In the genomic region with DNA sequence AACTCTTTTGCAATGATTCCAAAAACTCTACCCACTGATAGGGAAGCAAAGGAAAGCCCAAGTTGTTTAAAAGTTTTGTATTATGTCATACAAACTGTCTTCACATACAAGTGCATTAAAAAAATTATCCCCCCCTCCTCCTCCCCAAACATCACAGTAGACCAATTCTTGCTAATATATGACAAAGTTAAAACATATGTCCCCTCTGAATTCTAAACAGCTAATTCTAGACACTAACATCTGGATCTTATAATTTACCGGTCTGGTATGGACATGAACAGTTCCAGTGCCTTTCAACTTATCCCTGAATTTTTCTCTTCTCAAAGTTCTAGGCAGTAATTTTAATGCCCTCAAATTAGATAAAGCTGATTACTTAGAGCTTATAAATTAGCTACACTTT, we compare ENCODE assay signal across 21 cellular contexts. TPM values are rescaled to one million over a fixed set of nuclear protein-coding genes. Genes with fewer than 3 reads are reported as not detected.
"Had no signal": no experiment of that assay in that cellular context is flagged by ENCODE, and none has a peak within 500 bp of the region (broad histone marks: within the 10 kb centered on the region; RNA-seq: fewer than 3 reads in every experiment).

No MANE protein-coding gene starts in this region.

- H3K9me3 ChIP-seq: body of pancreas, heart left ventricle, neutrophil had no signal

- H3K27ac ChIP-seq: body of pancreas, heart left ventricle, neutrophil had no signal

- ATAC-seq: body of pancreas, heart left ventricle, left cardiac atrium, T-helper 17 cell had no signal

- H3K27me3 ChIP-seq: body of pancreas, heart left ventricle, neutrophil had no signal

- H3K4me1 Mint-ChIP-seq: naive B cell had no signal

- DNase-seq: activated CD4-positive, CD25-positive, alpha-beta regulatory T cell; activated CD8-positive, alpha-beta memory T cell treated with anti-CD3 and anti-CD28 coated beads, Interleukin-2, amount 50 U/mL, for 4 hours; activated naive CD4-positive, alpha-beta T cell; amygdala; body of pancreas; cortex of kidney; effector CD8-positive, alpha-beta T cell; heart left ventricle; left cardiac atrium; naive B cell; Right ventricle myocardium superior; stimulated activated CD4-positive, alpha-beta T cell treated with anti-CD3 and anti-CD28 coated beads, Interleukin-1b, Interleukin-23, amount 100 ng/mL, for 48 hours; T-helper 17 cell had no signal

- H3K4me3 Mint-ChIP-seq: central memory CD8-positive, alpha-beta T cell; naive B cell; T-helper 17 cell had no signal

- H3K27ac Mint-ChIP-seq: naive B cell, T-helper 17 cell had no signal

- H3K27me3 Mint-ChIP-seq: central memory CD8-positive, alpha-beta T cell; naive B cell; T-helper 17 cell had no signal

- H3K4me3 ChIP-seq: body of pancreas, heart left ventricle, lung had no signal

- H3K9me3 Mint-ChIP-seq: central memory CD8-positive, alpha-beta T cell; naive B cell had no signal

RNA-seq across cellular contexts. Expression of gene RXFP4, which starts 43.7 kb away (rescaled TPM):
- total RNA-seq: fibroblast of lung, frontal cortex, heart left ventricle, left cardiac atrium, lung, mononuclear cell, renal cortical epithelial cell, Right ventricle myocardium superior, T-helper 17 cell, urinary bladder had no signal
- polyA plus RNA-seq: fibroblast of lung had no signal
